13 cellular contexts compared by ENCODE assay signal in the genomic region with DNA sequence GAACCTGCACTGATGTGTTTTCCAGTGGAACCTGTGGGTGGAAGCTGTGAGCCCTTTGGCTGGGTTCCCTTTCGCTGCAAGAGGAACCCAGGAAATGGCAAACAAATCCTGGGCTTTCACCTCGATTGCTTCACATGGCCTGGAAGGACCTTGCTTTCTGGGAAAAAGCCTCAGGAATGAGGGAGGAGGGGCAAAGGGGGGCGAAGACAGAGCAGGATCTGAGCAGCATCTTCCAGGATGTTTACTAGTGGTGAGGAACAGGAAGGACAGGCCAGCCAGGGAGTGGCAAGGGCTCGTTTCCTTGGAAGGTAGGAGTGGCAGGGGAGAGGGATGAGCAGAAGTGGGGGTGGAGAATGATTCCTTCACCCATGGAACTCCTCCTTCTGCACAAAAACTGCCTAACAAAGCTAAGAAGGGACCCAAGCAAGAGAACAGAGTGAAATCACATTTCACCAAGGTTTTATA. TPM values are rescaled to one million over a fixed set of nuclear protein-coding genes. Genes with fewer than 3 reads are reported as not detected.
DNase-seq lines count a peak whose midpoint lies in the region; ATAC-seq and TF ChIP-seq lines count a peak whose summit lies in the region.
"Had no signal": no experiment of that assay in that cellular context is flagged by ENCODE, and none has a peak within 500 bp of the region (broad histone marks: within the 10 kb centered on the region; RNA-seq: fewer than 3 reads in every experiment).

No MANE protein-coding gene starts in this region.

- H3K4me2 ChIP-seq in IMR-90 (ENCODE audit: low read depth, low read length) (0 out of 2 replicates have a peak overlapping the region, but pooled peaks have one; percentile 5), mesendoderm (ENCODE audit: low read length) (no peak overlapping the region)

- H3K79me2 ChIP-seq in mesendoderm (ENCODE audit: control insufficient read depth, insufficient read depth, low read length) = no peaks in the 10 kb centered on the region

- H3K18ac ChIP-seq in IMR-90 (ENCODE audit: low read depth, low read length) = no peak overlapping the region; the same call in 1 of the 2 replicates
- H3K18ac ChIP-seq in mesendoderm (ENCODE audit: low read length) = no peak overlapping the region

- H3K27me3 ChIP-seq in IMR-90 (ENCODE audit: control insufficient read depth, insufficient read depth, low read length) (no peaks in the 10 kb centered on the region), endodermal cell (ENCODE audit: control insufficient read depth, insufficient read depth, low read length, poor library complexity, severe bottlenecking) (no peaks in the 10 kb centered on the region), mesendoderm (ENCODE audit: insufficient read depth, low read length, poor library complexity) (no peaks in the 10 kb centered on the region)
- peaks cover 30% of the 10 kb centered on the region for H3K27me3 ChIP-seq in CD4-positive, alpha-beta T cell (ENCODE audit: control insufficient read depth, insufficient read depth, low read length)
- H3K27me3 ChIP-seq: Peyer's patch had no signal

- peak; percentile 92 for ATAC-seq in IMR-90 (ENCODE audit: low read depth)
- ATAC-seq in CD4-positive, alpha-beta T cell (ENCODE audit: poor library complexity) = no peak
- no peak for ATAC-seq in GM18861 (IDR thresholded peaks at IDR 0.05; ENCODE audit: unreplicated experiment)
- no peak for ATAC-seq in HG02798 (IDR thresholded peaks at IDR 0.05; ENCODE audit: poor library complexity, unreplicated experiment)
- ATAC-seq: CD8-positive, alpha-beta T cell had no signal

- no peak for TF ChIP-seq RAD21 in IMR-90 (IDR thresholded peaks at IDR 0.05; ENCODE audit: low read length)

- H2BK15ac ChIP-seq in IMR-90 (ENCODE audit: low read depth, low read length) (no peak overlapping the region; the same call in 2 of the 3 replicates), mesendoderm (replicated peaks; ENCODE audit: low read depth) (no peak overlapping the region)

- H3K36me3 ChIP-seq in IMR-90 (ENCODE audit: control insufficient read depth, insufficient read depth, low read length) = peaks cover 19% of the 10 kb centered on the region
- H3K36me3 ChIP-seq in endodermal cell (ENCODE audit: control insufficient read depth, insufficient read depth, low read length) = no peaks in the 10 kb centered on the region
- H3K36me3 ChIP-seq in mesendoderm (ENCODE audit: control insufficient read depth, insufficient read depth, low read length) = no peaks in the 10 kb centered on the region
- H3K36me3 ChIP-seq: Peyer's patch had no signal

- in situ Hi-C loops in IMR-90 (cut with MboI; ENCODE audit: low sequenced_read_pairs) = no loop called here

- H3K14ac ChIP-seq in IMR-90 (replicated peaks; ENCODE audit: low read depth, low read length) = no peak overlapping the region; the same call in 1 of the 2 replicates

- H3K9me3 ChIP-seq in IMR-90 (ENCODE audit: control insufficient read depth, insufficient read depth, low read length) = peaks cover under 1% of the 10 kb centered on the region
- H3K9me3 ChIP-seq in endodermal cell (ENCODE audit: control insufficient read depth, low read length) = peaks cover 5% of the 10 kb centered on the region
- no peaks in the 10 kb centered on the region for H3K9me3 ChIP-seq in CD4-positive, alpha-beta T cell (ENCODE audit: control insufficient read depth, low read length)
- H3K9me3 ChIP-seq: Peyer's patch had no signal

- H2AK5ac ChIP-seq in IMR-90 (ENCODE audit: low read depth, low read length) (peak overlapping the region; percentile 30; the same call in 1 of the 2 replicates), mesendoderm (ENCODE audit: low read length) (no peak overlapping the region)

- dilution Hi-C loops in IMR-90 (cut with HindIII; ENCODE audit: low sequenced_read_pairs, unreplicated experiment) = no loop called here

- H2AFZ ChIP-seq in IMR-90 (replicated peaks; ENCODE audit: low read length, poor library complexity) = peak overlapping the region; percentile 70

- peaks cover 16% of the 10 kb centered on the region for H3K36me3 Mint-ChIP-seq in endodermal cell (ENCODE audit: low read depth)
- H3K36me3 Mint-ChIP-seq in CD4-positive, alpha-beta T cell (ENCODE audit: low read depth) = no peaks in the 10 kb centered on the region
- H3K36me3 Mint-ChIP-seq: CD8-positive, alpha-beta T cell; memory B cell had no signal

- H3K27ac Mint-ChIP-seq in endodermal cell = peak overlapping the region; percentile 46
- no peak overlapping the region for H3K27ac Mint-ChIP-seq in CD4-positive, alpha-beta T cell
- H3K27ac Mint-ChIP-seq: CD8-positive, alpha-beta T cell; memory B cell had no signal

- H4K8ac ChIP-seq in IMR-90 (ENCODE audit: low read depth in 2 of 2, low read length in 2 of 2) (peak overlapping the region; percentile 20 to 64; a peak in 2 of 4 replicates), mesendoderm (ENCODE audit: low read depth, low read length) (no peak overlapping the region)

- H3K23ac ChIP-seq in IMR-90 (ENCODE audit: low read depth, low read length) (0 out of 2 replicates have a peak overlapping the region, but pooled peaks have one; percentile 14), mesendoderm (ENCODE audit: low read length) (no peak overlapping the region)

- peaks cover 21% of the 10 kb centered on the region for H3K4me1 ChIP-seq in IMR-90 (ENCODE audit: control insufficient read depth, insufficient read depth, low read length)
- H3K4me1 ChIP-seq in endodermal cell (ENCODE audit: control insufficient read depth, insufficient read depth, low read length) = no peaks in the 10 kb centered on the region
- peaks cover 2% of the 10 kb centered on the region for H3K4me1 ChIP-seq in mesendoderm (ENCODE audit: control insufficient read depth, low read depth, low read length)

- H3K79me1 ChIP-seq in IMR-90 (ENCODE audit: low read depth in 1 of 2, low read length in 2 of 2) = peaks cover 33 to 81% of the 10 kb centered on the region in 2 experiments
- H3K79me1 ChIP-seq in mesendoderm (ENCODE audit: low read length) = no peaks in the 10 kb centered on the region

- POLR2A ChIA-PET in AG04449 (lab: Yijun Ruan, JAX) = no interaction called here
- POLR2A ChIA-PET in IMR-90 (lab: Charles Lee; ENCODE audit: unreplicated experiment) = no interaction called here
- POLR2A ChIA-PET in CD4-positive, alpha-beta T cell (lab: Charles Lee) = no interaction called here

- DNase-seq in AG04449 (ENCODE audit: low read depth, low spot score) = peak; percentile 28
- DNase-seq in IMR-90 = peak; percentile 80
- peak; percentile 87 for DNase-seq in endodermal cell
- peak; percentile 92 for DNase-seq in mesendoderm
- DNase-seq in NCI-H345 treated with DMSO at 0.1 percent for 48 hours (lab: John Stamatoyannopoulos, UW; ENCODE audit: unreplicated experiment) = no peak
- DNase-seq in CD4-positive, alpha-beta T cell = no peak
- DNase-seq: activated CD4-positive, alpha-beta T cell treated with anti-CD3 and anti-CD28 coated beads, Interleukin-2, amount 50 U/mL, for 48 hours; CD8-positive, alpha-beta T cell; Karpas-422 had no signal

- H3K4me3 Mint-ChIP-seq in endodermal cell = no peak overlapping the region
- no peak overlapping the region for H3K4me3 Mint-ChIP-seq in CD4-positive, alpha-beta T cell
- H3K4me3 Mint-ChIP-seq: CD8-positive, alpha-beta T cell; memory B cell had no signal

- peak overlapping the region; percentile 40; the same call in 1 of the 2 replicates for H2BK20ac ChIP-seq in IMR-90 (ENCODE audit: low read depth, low read length)

- H3K9ac ChIP-seq in IMR-90 (ENCODE audit: low read depth, low read length) = peak overlapping the region; percentile 3; the same call in 1 of the 2 replicates
- H3K9ac ChIP-seq in endodermal cell (ENCODE audit: extremely low read depth, low read length, poor library complexity, severe bottlenecking) = no peak overlapping the region
- no peak overlapping the region for H3K9ac ChIP-seq in mesendoderm (ENCODE audit: low read length)

- H2BK5ac ChIP-seq in IMR-90 (ENCODE audit: low read depth, low read length, poor library complexity, severe bottlenecking) (peak overlapping the region; percentile 8), mesendoderm (ENCODE audit: low read length) (no peak overlapping the region)

- H2BK120ac ChIP-seq in IMR-90 (ENCODE audit: low read depth, low read length) (peak overlapping the region; percentile 69), mesendoderm (ENCODE audit: low read depth, low read length) (no peak overlapping the region)

- 20% methylated on average over 2 of the region's 4 CpGs; no CpG with 5 or more reads in 1 of the 2 experiments for WGBS in IMR-90 (ENCODE audit: extremely low coverage in 2 of 2, insufficient read length in 1 of 2), 2 experiments
- WGBS in endodermal cell (ENCODE audit: insufficient coverage in 1 of 2, insufficient read length in 1 of 2), 2 experiments = 61 to 100% methylated on average over 1 to 4 of the region's 4 CpGs
- no CpG with 5 or more reads among the region's 4 CpGs for WGBS in mesendoderm (ENCODE audit: extremely low coverage, insufficient coverage, low lambda C conversion rate)

- TF ChIP-seq CTCF in AG04449 (IDR thresholded peaks at IDR 0.05; ENCODE audit: insufficient read depth, low read length, missing control alignments) (peak; percentile 24), IMR-90 (conservative IDR thresholded peaks at IDR 0.05; ENCODE audit: low read depth, low read length) (no peak), endodermal cell (conservative IDR thresholded peaks at IDR 0.05) (peak; percentile 53)
- no peak for TF ChIP-seq CTCF in CD4-positive, alpha-beta T cell (IDR thresholded peaks at IDR 0.05)

- peaks cover 10% of the 10 kb centered on the region for H4K20me1 ChIP-seq in IMR-90 (ENCODE audit: insufficient read depth, low read length)

- no TSS peak for BruUV-seq in IMR-90 (replicated peaks; lab: Mats Ljungman, UMichigan)

- peaks cover 44% of the 10 kb centered on the region for H3K9me1 ChIP-seq in IMR-90 (ENCODE audit: insufficient read depth, low read length)

- H2AK9ac ChIP-seq in IMR-90 (replicated peaks; ENCODE audit: low read depth, low read length, poor library complexity) = peak overlapping the region; percentile 60

- H4K91ac ChIP-seq in IMR-90 (ENCODE audit: insufficient read depth, low read depth, low read length) = peak overlapping the region; percentile 60; the same call in 1 of the 2 replicates

- H3K4ac ChIP-seq in IMR-90 (ENCODE audit: low read depth, low read length) (peak overlapping the region; percentile 68; the same call in 1 of the 2 replicates), mesendoderm (ENCODE audit: low read depth, low read length) (no peak overlapping the region)

- H3K27ac ChIP-seq in IMR-90 (ENCODE audit: insufficient read depth, low read length) (peak overlapping the region; percentile 8; the same call in 1 of the 2 replicates), endodermal cell (ENCODE audit: low read depth, low read length) (no peak overlapping the region), mesendoderm (ENCODE audit: low read depth, low read length) (no peak overlapping the region)
- H3K27ac ChIP-seq in CD4-positive, alpha-beta T cell (ENCODE audit: low read depth, low read length) = no peak overlapping the region

- intact Hi-C loops in IMR-90 (cut with micrococcal nuclease) = no loop called here
- intact Hi-C loops in CD4-positive, alpha-beta T cell (cut with DNase I, micrococcal nuclease) = no loop called here

- H3K4me3 ChIP-seq in AG04449 (ENCODE audit: low read depth, low read length) (no peak overlapping the region), IMR-90 (ENCODE audit: insufficient read depth, low read depth, low read length) (no peak overlapping the region), endodermal cell (ENCODE audit: low read length) (no peak overlapping the region), mesendoderm (ENCODE audit: low read length) (no peak overlapping the region)
- H3K4me3 ChIP-seq: Peyer's patch had no signal

- H4K5ac ChIP-seq in IMR-90 (ENCODE audit: low read depth, low read length) (peak overlapping the region; percentile 13; the same call in 1 of the 2 replicates), mesendoderm (ENCODE audit: low read length) (no peak overlapping the region)

- peaks cover 1% of the 10 kb centered on the region for H3K9me3 Mint-ChIP-seq in endodermal cell
- H3K9me3 Mint-ChIP-seq in CD4-positive, alpha-beta T cell = peaks cover 5% of the 10 kb centered on the region

- CTCF ChIA-PET in AG04449 (lab: Yijun Ruan, JAX) (interaction anchor here (0.6 to 1.2 kb wide), 5 partner anchors 11 to 1427 kb away, joined by 3 to 4 read pairs (median 3); no protein-coding TSS in a partner anchor), IMR-90 (lab: Yijun Ruan, JAX) (no interaction called here)
- CTCF ChIA-PET in CD4-positive, alpha-beta T cell (lab: Charles Lee) = no interaction called here

- peaks cover 11% of the 10 kb centered on the region for H3K4me1 Mint-ChIP-seq in endodermal cell
- peaks cover under 1% of the 10 kb centered on the region for H3K4me1 Mint-ChIP-seq in CD4-positive, alpha-beta T cell (ENCODE audit: low read depth)

- peaks cover 3% of the 10 kb centered on the region for H3K27me3 Mint-ChIP-seq in endodermal cell (ENCODE audit: insufficient read depth)
- H3K27me3 Mint-ChIP-seq in CD4-positive, alpha-beta T cell = peaks cover 53% of the 10 kb centered on the region

- H3K56ac ChIP-seq in IMR-90 (ENCODE audit: extremely low read depth, insufficient read depth, low read length) (no peak overlapping the region; the same call in 1 of the 2 replicates), mesendoderm (ENCODE audit: low read length) (peak overlapping the region; percentile 22)

- TF ChIP-seq POLR2A in IMR-90 (IDR thresholded peaks at IDR 0.05; ENCODE audit: low read depth, low read length) = no peak

RNA-seq across cellular contexts. Expression of a gene that starts 5.9 kb away (rescaled TPM):
- total RNA-seq in IMR-90 (2012; rRNA removed) = 14.7 and 15.2 TPM in 2 replicates
- 22.0 TPM in 2 replicates for polyA plus RNA-seq in IMR-90 (2012; rRNA removed)
- 15.4 and 26.3 TPM in 2 replicates for polyA plus RNA-seq in IMR-90 (2012; cell fraction: cytosol; rRNA removed)
- polyA plus RNA-seq in IMR-90 (2012; cell fraction: nucleus; rRNA removed; ENCODE audit: low replicate concordance) = 21.8 and 22.7 TPM in 2 replicates
- 10 to 100 TPM; 12.4 to 19.6 TPM for total RNA-seq in endodermal cell
- polyA plus RNA-seq in endodermal cell (2013, experiment 1 of 2) = 9.5 TPM
- polyA plus RNA-seq in endodermal cell (2013, experiment 2 of 2) = 9.9 TPM
- 5.1 TPM for polyA plus RNA-seq in mesendoderm (2013, experiment 1 of 2)
- polyA plus RNA-seq in mesendoderm (2013, experiment 2 of 2) = 5.4 TPM
- total RNA-seq in CD4-positive, alpha-beta T cell = not detected
- total RNA-seq: CD8-positive, alpha-beta T cell had no signal

RNA-seq across cellular contexts. Expression of a gene that starts 26.1 kb away (rescaled TPM):
- total RNA-seq in IMR-90 (2012; rRNA removed) (10.6 and 16.1 TPM in 2 replicates), endodermal cell (1 to 10 TPM; 9.4 to 9.9 TPM)
- 8.7 and 9.0 TPM in 2 replicates for polyA plus RNA-seq in IMR-90 (2012; rRNA removed)
- polyA plus RNA-seq in IMR-90 (2012; cell fraction: cytosol; rRNA removed) = 7.0 and 8.1 TPM in 2 replicates
- polyA plus RNA-seq in IMR-90 (2012; cell fraction: nucleus; rRNA removed; ENCODE audit: low replicate concordance) = 2.5 and 3.0 TPM in 2 replicates
- polyA plus RNA-seq in endodermal cell (2013, experiment 1 of 2) = 18.7 TPM
- 15.2 TPM for polyA plus RNA-seq in endodermal cell (2013, experiment 2 of 2)
- 19.1 TPM for polyA plus RNA-seq in mesendoderm (2013, experiment 1 of 2)
- 19.0 TPM for polyA plus RNA-seq in mesendoderm (2013, experiment 2 of 2)
- total RNA-seq in CD4-positive, alpha-beta T cell = 1 to 10 TPM; 3.9 to 4.5 TPM

Comparison
In these comparisons a context has a peak if more than half of its experiments do, and no peak if none do; other contexts are left out.
1. DNase-seq: peak in AG04449 (single experiment), IMR-90 (single experiment), endodermal cell (single experiment) and mesendoderm (single experiment); none in NCI-H345 treated with DMSO at 0.1 percent for 48 hours (single experiment) and CD4-positive, alpha-beta T cell (0 of 10).
2. CTCF ChIP-seq: peak in AG04449 (single experiment) and endodermal cell (single experiment); none in IMR-90 (single experiment) and CD4-positive, alpha-beta T cell (single experiment).
3. RNA of a gene that starts 5.9 kb away (total RNA-seq): 12.4 to 19.6 TPM in endodermal cell and 14.7 to 15.2 TPM in IMR-90; not detected in CD4-positive, alpha-beta T cell; every median in the first group is over 10 times any median in the second.